In genomic region chr4:48653217-48654014, GRCh38 we compare ENCODE assay signal across 8 cellular contexts.
A peak's percentile ranks its signal among the peaks of the same experiment; 100 is the strongest.
DNase-seq lines count a peak whose midpoint lies in the region; ATAC-seq and TF ChIP-seq lines count a peak whose summit lies in the region.

No MANE protein-coding gene starts in this region.

- H3K36me3 Mint-ChIP-seq in activated CD4-positive, alpha-beta memory T cell treated with anti-CD3 and anti-CD28 coated beads, Interleukin-2, amount 10 ng/mL, durations not matched to agents 7 days and 5 days (ENCODE audit: low read depth): peaks cover 14% of the 10 kb centered on the region

- no peaks in the 10 kb centered on the region for H3K27me3 Mint-ChIP-seq in activated CD4-positive, alpha-beta memory T cell treated with anti-CD3 and anti-CD28 coated beads, Interleukin-2, amount 10 ng/mL, durations not matched to agents 7 days and 5 days

- peak; percentile 60 for DNase-seq in G401 (ENCODE audit: low spot score)
- peak; percentile 48 for DNase-seq in activated CD4-positive, alpha-beta memory T cell treated with anti-CD3 and anti-CD28 coated beads, Interleukin-2, amount 10 ng/mL, durations not matched to agents 7 days and 5 days
- peak; percentile 84 for DNase-seq in fibroblast of the aortic adventitia (ENCODE audit: low read depth)
- DNase-seq in posterior cingulate gyrus: peak; percentile 66 to 96 (median 78)
- DNase-seq in cortex of kidney (lab: John Stamatoyannopoulos, UW): no peak
- no peak for DNase-seq in GM19240 (ENCODE audit: insufficient read length, low spot score)
- DNase-seq in mesenteric fat pad (ENCODE audit: low spot score): no peak

- H3K4me3 Mint-ChIP-seq in activated CD4-positive, alpha-beta memory T cell treated with anti-CD3 and anti-CD28 coated beads, Interleukin-2, amount 10 ng/mL, durations not matched to agents 7 days and 5 days: peak overlapping the region; percentile 12

- H3K9me3 Mint-ChIP-seq in activated CD4-positive, alpha-beta memory T cell treated with anti-CD3 and anti-CD28 coated beads, Interleukin-2, amount 10 ng/mL, durations not matched to agents 7 days and 5 days: no peaks in the 10 kb centered on the region

- TF ChIP-seq CTCF in fibroblast of the aortic adventitia (IDR thresholded peaks at IDR 0.05; ENCODE audit: insufficient read depth, low read length): no peak

- CTCF ChIA-PET in activated CD4-positive, alpha-beta memory T cell treated with anti-CD3 and anti-CD28 coated beads, Interleukin-2, amount 10 ng/mL, durations not matched to agents 7 days and 5 days (lab: Charles Lee): interaction anchor here (0.8 to 1.1 kb wide), 3 partner anchors 12 to 28 kb away, joined by 3 to 4 read pairs (median 3); no protein-coding TSS in a partner anchor

- ATAC-seq in HG03520 (IDR thresholded peaks at IDR 0.05; ENCODE audit: unreplicated experiment): no peak

- peak overlapping the region; percentile 53 for H3K27ac Mint-ChIP-seq in activated CD4-positive, alpha-beta memory T cell treated with anti-CD3 and anti-CD28 coated beads, Interleukin-2, amount 10 ng/mL, durations not matched to agents 7 days and 5 days

- H3K4me3 ChIP-seq in fibroblast of the aortic adventitia (ENCODE audit: low read depth, low read length): peak overlapping the region; percentile 20

- intact Hi-C loops in posterior cingulate gyrus (cut with DNase I): loop anchor here (5.0 kb wide), 1 partner anchor 124 kb away; no protein-coding TSS in a partner anchor

- H3K4me1 Mint-ChIP-seq in activated CD4-positive, alpha-beta memory T cell treated with anti-CD3 and anti-CD28 coated beads, Interleukin-2, amount 10 ng/mL, durations not matched to agents 7 days and 5 days: peaks cover 46% of the 10 kb centered on the region

- POLR2A ChIA-PET in activated CD4-positive, alpha-beta memory T cell treated with anti-CD3 and anti-CD28 coated beads, Interleukin-2, amount 10 ng/mL, durations not matched to agents 7 days and 5 days (lab: Charles Lee): interaction anchor here (0.8 to 1.9 kb wide), 7 partner anchors 11 to 270 kb away, joined by 3 to 9 read pairs (median 4); partner anchors contain the start of gene FRYL

- in situ Hi-C loops in G401 (cut with HindIII; ENCODE audit: low sequenced_read_pairs): no loop called here

Comparison
In these comparisons a context has a peak if more than half of its experiments do, and no peak if none do; other contexts are left out.
1. DNase-seq: peak in G401 (single experiment), activated CD4-positive, alpha-beta memory T cell treated with anti-CD3 and anti-CD28 coated beads, Interleukin-2, amount 10 ng/mL, durations not matched to agents 7 days and 5 days (single experiment), fibroblast of the aortic adventitia (single experiment) and posterior cingulate gyrus (10 of 10); none in cortex of kidney (single experiment), GM19240 (single experiment) and mesenteric fat pad (single experiment).